ENCODE assay signal across 19 cellular contexts in the genomic region with DNA sequence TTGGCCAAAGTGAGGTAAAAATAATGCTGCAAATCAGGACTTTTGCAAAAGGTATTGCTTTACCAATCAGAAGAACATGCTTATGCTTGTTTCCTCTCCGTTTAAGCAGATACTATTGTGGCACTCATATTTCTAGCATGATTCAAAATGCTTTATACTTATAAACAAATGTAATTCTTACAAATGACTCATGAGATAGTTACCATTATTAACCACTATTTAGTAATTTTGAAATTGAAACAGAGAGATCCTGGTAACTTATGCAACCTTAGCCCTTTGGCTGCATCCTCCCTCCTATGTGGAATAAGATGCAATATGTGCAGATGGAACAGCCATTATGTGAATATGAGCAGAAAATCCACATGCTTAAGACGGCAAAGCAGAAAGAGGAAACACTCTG.
A peak's percentile ranks its signal among the peaks of the same experiment; 100 is the strongest.
DNase-seq lines count a peak whose midpoint lies in the region; ATAC-seq, FAIRE-seq and TF ChIP-seq lines count a peak whose summit lies in the region.
"Had no signal": no experiment of that assay in that cellular context is flagged by ENCODE, and none has a peak within 500 bp of the region (broad histone marks: within the 10 kb centered on the region; RNA-seq: fewer than 3 reads in every experiment).

No MANE protein-coding gene starts in this region.

- no peak for TF ChIP-seq POLR2A in esophagus squamous epithelium (IDR thresholded peaks at IDR 0.05)

- H3K9me3 ChIP-seq in upper lobe of right lung: no peaks in the 10 kb centered on the region
- H3K9me3 ChIP-seq in esophagus squamous epithelium: no peaks in the 10 kb centered on the region
- H3K9me3 ChIP-seq: A549, adrenal gland, gastrocnemius medialis, SJCRH30 had no signal

- H3K36me3 ChIP-seq in bronchial epithelial cell (ENCODE audit: control insufficient read depth, insufficient read depth, low read length): no peaks in the 10 kb centered on the region
- H3K36me3 ChIP-seq in upper lobe of right lung: no peaks in the 10 kb centered on the region
- H3K36me3 ChIP-seq in esophagus squamous epithelium: no peaks in the 10 kb centered on the region
- H3K36me3 ChIP-seq: adrenal gland, gastrocnemius medialis, SJCRH30 had no signal

- WGBS in esophagus squamous epithelium, 2 donors: 32 to 40% methylated on average over 2 of the region's 2 CpGs

- intact Hi-C loops in upper lobe of right lung (cut with DNase I) (no loop called here), left ventricle myocardium superior (cut with micrococcal nuclease) (no loop called here), esophagus squamous epithelium (cut with DNase I) (no loop called here)

- ATAC-seq in upper lobe of right lung: no peak
- no peak for ATAC-seq in left ventricle myocardium superior
- ATAC-seq: A549; gastrocnemius medialis; left lobe of liver; stimulated activated naive CD8-positive, alpha-beta T cell treated with anti-CD3 and anti-CD28 coated beads, Interleukin-15, Interleukin-2, amounts not matched to agents 100 U/mL and 50 U/mL, for 24 hours had no signal

- H3K4me3 ChIP-seq in bronchial epithelial cell (ENCODE audit: low read depth, low read length) (no peak overlapping the region), foreskin fibroblast (ENCODE audit: low read depth in 1 of 2, low read length in 2 of 2) (no peak overlapping the region), upper lobe of right lung (no peak overlapping the region), esophagus squamous epithelium (no peak overlapping the region)
- H3K4me3 ChIP-seq: A549, adrenal gland, gastrocnemius medialis, SJCRH30 had no signal

- TF ChIP-seq CTCF in bronchial epithelial cell (IDR thresholded peaks at IDR 0.05; ENCODE audit: insufficient read depth, low read length, severe bottlenecking): no peak
- no peak for TF ChIP-seq CTCF in foreskin fibroblast (IDR thresholded peaks at IDR 0.05; ENCODE audit: low read depth, low read length)
- TF ChIP-seq CTCF in upper lobe of right lung (IDR thresholded peaks at IDR 0.05): no peak
- no peak for TF ChIP-seq CTCF in esophagus squamous epithelium (IDR thresholded peaks at IDR 0.05)

- FAIRE-seq in bronchial epithelial cell (lab: Jason Lieb, UNC): no peak
- FAIRE-seq: A549 had no signal

- peak; percentile 62 for DNase-seq in AG08395 (ENCODE audit: low spot score)
- peak; percentile 29 for DNase-seq in HPDE6-E6E7 (ENCODE audit: extremely low spot score)
- DNase-seq in bronchial epithelial cell (ENCODE audit: low read depth): peak; percentile 98
- peak; percentile 67 to 87 for DNase-seq in foreskin fibroblast
- no peak for DNase-seq in NCI-H187 (lab: John Stamatoyannopoulos, UW)
- DNase-seq in upper lobe of right lung: no peak
- DNase-seq in left ventricle myocardium superior: no peak
- no peak for DNase-seq in esophagus squamous epithelium (lab: John Stamatoyannopoulos, UW)
- DNase-seq: activated CD4-positive, alpha-beta T cell treated with anti-CD3 and anti-CD28 coated beads for 48 hours; adrenal gland; CD8-positive, alpha-beta memory T cell; central memory CD4-positive, alpha-beta T cell; DMS79; gastrocnemius medialis; NCI-H526 treated with DMSO at 0.1 percent for 48 hours; SJCRH30; stimulated activated naive CD8-positive, alpha-beta T cell treated with anti-CD3 and anti-CD28 coated beads, Interleukin-15, Interleukin-2, amounts not matched to agents 100 U/mL and 50 U/mL, for 24 hours had no signal

- H3K27me3 ChIP-seq in bronchial epithelial cell (ENCODE audit: control insufficient read depth, insufficient read depth, low read length) (no peaks in the 10 kb centered on the region), upper lobe of right lung (no peaks in the 10 kb centered on the region), esophagus squamous epithelium (no peaks in the 10 kb centered on the region)
- H3K27me3 ChIP-seq: adrenal gland, gastrocnemius medialis, SJCRH30 had no signal

- H3K27ac ChIP-seq in upper lobe of right lung: no peak overlapping the region
- no peak overlapping the region for H3K27ac ChIP-seq in esophagus squamous epithelium
- H3K27ac ChIP-seq: A549, adrenal gland, gastrocnemius medialis, SJCRH30 had no signal

- H3K4me1 ChIP-seq in upper lobe of right lung: no peaks in the 10 kb centered on the region
- H3K4me1 ChIP-seq in esophagus squamous epithelium: peaks cover 0 to 5% (median 3%) of the 10 kb centered on the region in 3 donors
- H3K4me1 ChIP-seq: A549, adrenal gland, gastrocnemius medialis had no signal

Comparison
In these comparisons a context has a peak if more than half of its experiments do, and no peak if none do; other contexts are left out.
1. DNase-seq: peak in AG08395 (single experiment), HPDE6-E6E7 (single experiment), bronchial epithelial cell (single experiment) and foreskin fibroblast (2 of 2); none in NCI-H187 (0 of 2), upper lobe of right lung (single experiment), left ventricle myocardium superior (single experiment) and esophagus squamous epithelium (single experiment).